22 cellular contexts compared by ENCODE assay signal in genomic region chrX:53550756-53551463, GRCh38.
"Had no signal": no experiment of that assay in that cellular context is flagged by ENCODE, and none has a peak within 500 bp of the region (broad histone marks: within the 10 kb centered on the region; RNA-seq: fewer than 3 reads in every experiment).

No MANE protein-coding gene starts in this region.

- H3K27ac Mint-ChIP-seq: activated naive CD8-positive, alpha-beta T cell; activated T-helper 1 cell treated with anti-CD3 and anti-CD28 coated beads, Interleukin-12 subunit alpha, Interleukin-12 subunit beta, Interleukin-2, Interleukin-4 antibody, amounts not matched to agents 30 ng/mL and 10 ng/mL and 1 ng/mL, durations not matched to agents 14 hours and 24 hours and 36 hours; dendritic cell treated with granulocyte-macrophage colony-stimulating factor and Interleukin-4, amounts not matched to agents 40 ng/mL and 50 ng/mL, for 4 days; stimulated activated memory B cell treated with anti-CD40 and anti-IgM and Interleukin-4, amounts not matched to agents 10 μg/mL and 1 μg/mL and 100 μg/mL, for 72 hours; T-cell; WTC11 had no signal

- H3K4me3 Mint-ChIP-seq: activated naive CD8-positive, alpha-beta T cell; activated T-helper 1 cell treated with anti-CD3 and anti-CD28 coated beads, Interleukin-12 subunit alpha, Interleukin-12 subunit beta, Interleukin-2, Interleukin-4 antibody, amounts not matched to agents 30 ng/mL and 10 ng/mL and 1 ng/mL, durations not matched to agents 14 hours and 24 hours and 36 hours; dendritic cell treated with granulocyte-macrophage colony-stimulating factor and Interleukin-4, amounts not matched to agents 40 ng/mL and 50 ng/mL, for 4 days; stimulated activated memory B cell treated with anti-CD40 and anti-IgM and Interleukin-4, amounts not matched to agents 10 μg/mL and 1 μg/mL and 100 μg/mL, for 72 hours; T-cell; WTC11 had no signal

- FAIRE-seq: endometrium, kidney, small intestine had no signal

- ATAC-seq: foreskin keratinocyte; left lobe of liver; lower lobe of right lung; sciatic nerve; stimulated activated memory B cell treated with anti-CD40 and anti-IgM and Interleukin-4, amounts not matched to agents 10 μg/mL and 1 μg/mL and 100 μg/mL, for 72 hours; T-cell; WTC11 had no signal

- H3K9me3 Mint-ChIP-seq: activated T-helper 1 cell treated with anti-CD3 and anti-CD28 coated beads, Interleukin-12 subunit alpha, Interleukin-12 subunit beta, Interleukin-2, Interleukin-4 antibody, amounts not matched to agents 30 ng/mL and 10 ng/mL and 1 ng/mL, durations not matched to agents 14 hours and 24 hours and 36 hours; dendritic cell treated with granulocyte-macrophage colony-stimulating factor and Interleukin-4, amounts not matched to agents 40 ng/mL and 50 ng/mL, for 4 days; naive B cell; stimulated activated memory B cell treated with anti-CD40 and anti-IgM and Interleukin-4, amounts not matched to agents 10 μg/mL and 1 μg/mL and 100 μg/mL, for 72 hours; T-cell; WTC11 had no signal

- H3K27me3 ChIP-seq: foreskin keratinocyte, testis, uterus had no signal

- DNase-seq: activated gamma-delta T cell treated with Interleukin-2 at 50 U/mL for 16 hours; amygdala; effector CD4-positive, alpha-beta T cell; foreskin keratinocyte; kidney; lower lobe of right lung; naive B cell; occipital lobe; small intestine; stimulated activated CD4-positive, alpha-beta T cell treated with anti-CD3 and anti-CD28 coated beads, Interleukin-2, amount 100 ng/mL, for 24 hours; T-cell; testis; trophoblast cell; uterus had no signal

- H3K27me3 Mint-ChIP-seq: activated naive CD8-positive, alpha-beta T cell; dendritic cell treated with granulocyte-macrophage colony-stimulating factor and Interleukin-4, amounts not matched to agents 40 ng/mL and 50 ng/mL, for 4 days; naive B cell; stimulated activated memory B cell treated with anti-CD40 and anti-IgM and Interleukin-4, amounts not matched to agents 10 μg/mL and 1 μg/mL and 100 μg/mL, for 72 hours had no signal

- H3K36me3 ChIP-seq: uterus had no signal

- H3K27ac ChIP-seq: foreskin keratinocyte, lower lobe of right lung, testis, uterus had no signal

- H3K4me1 Mint-ChIP-seq: naive B cell; stimulated activated memory B cell treated with anti-CD40 and anti-IgM and Interleukin-4, amounts not matched to agents 10 μg/mL and 1 μg/mL and 100 μg/mL, for 72 hours; T-cell; WTC11 had no signal

- H3K4me3 ChIP-seq: lower lobe of right lung, testis, uterus had no signal

- H3K9me3 ChIP-seq: lower lobe of right lung, testis, uterus had no signal

- H3K4me1 ChIP-seq: foreskin keratinocyte, lower lobe of right lung, testis, uterus had no signal
